ENCODE assay signal across 26 cellular contexts in genomic region chr2:181972431-181973190, GRCh38. TPM values are rescaled to one million over a fixed set of nuclear protein-coding genes. Genes with fewer than 3 reads are reported as not detected.
"Had no signal": no experiment of that assay in that cellular context is flagged by ENCODE, and none has a peak within 500 bp of the region (broad histone marks: within the 10 kb centered on the region; RNA-seq: fewer than 3 reads in every experiment).

No MANE protein-coding gene starts in this region.

- H3K27ac Mint-ChIP-seq: activated B cell treated with CpG ODN at 0.5 μM for 24 hours; activated CD4-positive, alpha-beta T cell treated with anti-CD3 and anti-CD28 coated beads for 36 hours; activated naive CD4-positive, alpha-beta T cell treated with anti-CD3 and anti-CD28 coated beads, Interleukin-2, amount 10 ng/mL, durations not matched to agents 7 days and 5 days; effector memory CD8-positive, alpha-beta T cell; nephron progenitor cell; T-helper 1 cell treated with Interleukin-12 subunit alpha and Interleukin-12 subunit beta and Interleukin-4 antibody, amounts not matched to agents 30 μg/mL and 1 μg/mL, for 36 hours had no signal

- H3K9me3 Mint-ChIP-seq: activated B cell treated with CpG ODN at 0.5 μM for 24 hours; activated naive CD4-positive, alpha-beta T cell treated with anti-CD3 and anti-CD28 coated beads, Interleukin-2, amount 10 ng/mL, durations not matched to agents 7 days and 5 days; T-helper 1 cell treated with Interleukin-12 subunit alpha and Interleukin-12 subunit beta and Interleukin-4 antibody, amounts not matched to agents 30 μg/mL and 1 μg/mL, for 36 hours had no signal

- H3K9me3 ChIP-seq: body of pancreas, esophagus squamous epithelium, gastrocnemius medialis, mucosa of descending colon, pancreas, psoas muscle, right atrium auricular region had no signal

- H3K4me1 Mint-ChIP-seq: activated CD4-positive, alpha-beta T cell treated with anti-CD3 and anti-CD28 coated beads for 36 hours; activated naive CD4-positive, alpha-beta T cell treated with anti-CD3 and anti-CD28 coated beads, Interleukin-2, amount 10 ng/mL, durations not matched to agents 7 days and 5 days had no signal

- H3K36me3 Mint-ChIP-seq: activated naive CD4-positive, alpha-beta T cell treated with anti-CD3 and anti-CD28 coated beads, Interleukin-2, amount 10 ng/mL, durations not matched to agents 7 days and 5 days had no signal

- ATAC-seq: activated CD4-positive, alpha-beta T cell treated with anti-CD3 and anti-CD28 coated beads for 36 hours; body of pancreas; effector memory CD8-positive, alpha-beta T cell; gastrocnemius medialis; left cardiac atrium; mucosa of descending colon; pancreas; psoas muscle; stimulated activated naive CD8-positive, alpha-beta T cell treated with anti-CD3 and anti-CD28 coated beads, Interleukin-15, Interleukin-2, amounts not matched to agents 100 U/mL and 50 U/mL, for 24 hours had no signal

- H3K4me3 Mint-ChIP-seq: activated B cell treated with CpG ODN at 0.5 μM for 24 hours; activated CD4-positive, alpha-beta T cell treated with anti-CD3 and anti-CD28 coated beads for 36 hours; activated naive CD4-positive, alpha-beta T cell treated with anti-CD3 and anti-CD28 coated beads, Interleukin-2, amount 10 ng/mL, durations not matched to agents 7 days and 5 days; effector memory CD8-positive, alpha-beta T cell; nephron progenitor cell; T-helper 1 cell treated with Interleukin-12 subunit alpha and Interleukin-12 subunit beta and Interleukin-4 antibody, amounts not matched to agents 30 μg/mL and 1 μg/mL, for 36 hours had no signal

- H3K27ac ChIP-seq: body of pancreas, esophagus squamous epithelium, gastrocnemius medialis, pancreas, psoas muscle, right atrium auricular region, spleen, tibial artery had no signal

- DNase-seq: activated B cell treated with CpG ODN at 0.5 μM for 24 hours; activated CD4-positive, alpha-beta T cell treated with anti-CD3 and anti-CD28 coated beads for 36 hours; activated CD4-positive, alpha-beta T cell treated with anti-CD3 and anti-CD28 coated beads, Interleukin-2, amount 50 U/mL, for 4 hours; activated CD8-positive, alpha-beta memory T cell treated with anti-CD3 and anti-CD28 coated beads, Interleukin-2, amount 50 U/mL, for 48 hours; activated effector memory CD4-positive, alpha-beta T cell treated with anti-CD3 and anti-CD28 coated beads, Interleukin-2, amount 50 U/mL, for 16 hours; activated naive CD4-positive, alpha-beta T cell treated with anti-CD3 and anti-CD28 coated beads, Interleukin-2, amount 10 ng/mL, durations not matched to agents 7 days and 5 days; activated T-cell treated with anti-CD3 and anti-CD28 coated beads, Interleukin-2, amount 50 U/mL, for 48 hours; body of pancreas; central memory CD4-positive, alpha-beta T cell; effector memory CD8-positive, alpha-beta T cell; esophagus squamous epithelium; gastrocnemius medialis; left cardiac atrium; mesendoderm; mucosa of descending colon; nephron progenitor cell; pancreas; psoas muscle; spleen; stimulated activated CD4-positive, alpha-beta T cell treated with anti-CD3 and anti-CD28 coated beads, Interleukin-4, amount 100 ng/mL, for 24 hours; stimulated activated naive CD8-positive, alpha-beta T cell treated with anti-CD3 and anti-CD28 coated beads, Interleukin-15, Interleukin-2, amounts not matched to agents 100 U/mL and 50 U/mL, for 24 hours; tibial artery had no signal

- H3K4me3 ChIP-seq: body of pancreas, esophagus squamous epithelium, gastrocnemius medialis, mucosa of descending colon, pancreas, psoas muscle, right atrium auricular region, spleen, tibial artery had no signal

RNA-seq across cellular contexts. Expression of gene PPP1R1C, which starts 13.0 kb away (rescaled TPM):
- total RNA-seq: activated B cell treated with CpG ODN at 0.5 μM for 24 hours; activated CD4-positive, alpha-beta T cell treated with anti-CD3 and anti-CD28 coated beads for 36 hours; activated CD8-positive, alpha-beta memory T cell treated with anti-CD3 and anti-CD28 coated beads for 36 hours; endothelial cell of umbilical vein; gastrocnemius medialis had no signal
